10 cellular contexts compared by ENCODE assay signal in the genomic region with DNA sequence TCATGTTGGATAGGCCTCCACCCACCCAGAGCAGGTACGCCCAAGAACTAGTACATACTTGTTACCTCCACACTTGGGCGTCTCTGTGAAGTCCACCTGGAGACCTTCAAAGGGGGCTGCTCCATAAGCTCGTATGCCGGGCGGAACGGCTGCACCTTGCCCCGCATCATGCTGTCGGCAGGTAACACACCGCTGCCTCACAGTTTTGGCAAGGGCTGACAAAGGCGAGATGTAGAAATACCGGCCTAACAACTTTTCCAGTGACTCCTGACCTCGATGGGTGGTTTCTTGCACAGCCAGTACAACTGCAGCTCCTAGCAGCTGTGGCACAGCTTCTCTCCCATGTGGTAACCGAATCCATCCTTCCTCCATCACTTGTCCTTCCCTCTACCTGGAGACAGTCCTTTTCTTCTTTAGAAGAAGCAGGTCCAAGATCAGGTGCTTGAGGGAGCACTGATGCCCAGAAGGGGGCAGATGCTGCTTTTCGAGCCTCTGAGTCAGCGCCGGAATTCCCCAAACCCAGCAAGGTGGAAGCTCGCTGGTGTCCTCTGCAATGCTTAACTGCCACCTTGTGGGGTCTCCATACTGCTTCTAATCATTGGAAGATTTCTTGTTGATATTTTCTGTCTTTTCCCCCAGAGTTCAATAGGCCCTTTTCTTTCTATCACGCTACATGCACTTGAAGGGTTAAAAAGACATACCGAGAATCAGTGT. TPM values are rescaled to one million over a fixed set of nuclear protein-coding genes. Genes with fewer than 3 reads are reported as not detected.
A peak's percentile ranks its signal among the peaks of the same experiment; 100 is the strongest.
DNase-seq lines count a peak whose midpoint lies in the region; ATAC-seq, FAIRE-seq and TF ChIP-seq lines count a peak whose summit lies in the region.
"Not testable (repeated sequence)": the region's sequence is repeated elsewhere in the genome, so short reads cannot be mapped to it uniquely, and the experiment has no call there.
"Had no signal": no experiment of that assay in that cellular context is flagged by ENCODE, and none has a peak within 500 bp of the region (broad histone marks: within the 10 kb centered on the region; RNA-seq: fewer than 3 reads in every experiment).

No MANE protein-coding gene starts in this region.

- not testable (repeated sequence) for H3K9me3 Mint-ChIP-seq in MCF 10A (ENCODE audit: unreplicated experiment)

- not testable (repeated sequence) for H3K4me1 Mint-ChIP-seq in MCF 10A (ENCODE audit: insufficient read depth, unreplicated experiment)

- not testable (repeated sequence) for BruUV-seq in MCF 10A (replicated peaks; lab: Mats Ljungman, UMichigan)

- not testable (repeated sequence) for H3K4me1 ChIP-seq in RWPE2 (ENCODE audit: insufficient read depth, poor library complexity, severe bottlenecking)

- not testable (repeated sequence) for DNase-seq in D721Med (ENCODE audit: insufficient read length, low spot score); RWPE2 (ENCODE audit: low spot score)
- peak; percentile 51 for DNase-seq in HT-29 (ENCODE audit: low spot score)
- peak; percentile 41 for DNase-seq in activated CD8-positive, alpha-beta memory T cell treated with anti-CD3 and anti-CD28 coated beads, Interleukin-2, amount 50 U/mL, for 4 hours
- DNase-seq in MCF 10A (ENCODE audit: unreplicated experiment): peak; percentile 52
- DNase-seq in iPS DF 19.7 (ENCODE audit: low read depth, low spot score): peak; percentile 33
- peak; percentile 41 for DNase-seq in renal cortical epithelial cell (ENCODE audit: low read depth)
- peak; percentile 38 to 52 for DNase-seq in stimulated activated CD8-positive, alpha-beta memory T cell treated with anti-CD3 and anti-CD28 coated beads, Interleukin-7, amount 100 ng/mL, for 48 hours (ENCODE audit: extremely low read depth in 1 of 2, low read depth in 1 of 2)

- POLR2A ChIA-PET in MCF 10A (lab: Yijun Ruan, JAX): not testable (repeated sequence)

- intact Hi-C loops in MCF 10A (cut with micrococcal nuclease): not testable (repeated sequence)

- not testable (repeated sequence) for H3K27ac ChIP-seq in RWPE2 (ENCODE audit: poor library complexity, severe bottlenecking)

- H3K9me3 ChIP-seq in RWPE2 (ENCODE audit: severe bottlenecking): not testable (repeated sequence)

- ATAC-seq in RWPE2 (ENCODE audit: low read depth): not testable (repeated sequence)

- H3K27me3 ChIP-seq in RWPE2 (ENCODE audit: insufficient read depth, poor library complexity, severe bottlenecking): not testable (repeated sequence)

- not testable (repeated sequence) for H3K27ac Mint-ChIP-seq in MCF 10A (ENCODE audit: low read depth, unreplicated experiment)

- TF ChIP-seq CTCF in D721Med (IDR thresholded peaks at IDR 0.05; ENCODE audit: insufficient read depth, missing control alignments): peak; percentile 22
- peak; percentile 22 for TF ChIP-seq CTCF in RWPE2 (IDR thresholded peaks at IDR 0.05; ENCODE audit: poor library complexity, severe bottlenecking)
- peak; percentile 42 for TF ChIP-seq CTCF in MCF 10A (IDR thresholded peaks at IDR 0.05; ENCODE audit: unreplicated experiment)

- not testable (repeated sequence) for H3K4me3 ChIP-seq in RWPE2 (ENCODE audit: severe bottlenecking)

- not testable (repeated sequence) for H3K36me3 Mint-ChIP-seq in MCF 10A (ENCODE audit: insufficient read depth, unreplicated experiment)

- H3K4me3 Mint-ChIP-seq in MCF 10A (ENCODE audit: unreplicated experiment): not testable (repeated sequence)

- H3K27me3 Mint-ChIP-seq in MCF 10A (ENCODE audit: insufficient read depth, unreplicated experiment): not testable (repeated sequence)

- CTCF ChIA-PET in MCF 10A (lab: Yijun Ruan, JAX): interaction anchor here (1.0 to 1.6 kb wide), 3 partner anchors 114 to 124 kb away, joined by 3 to 6 read pairs (median 4); no protein-coding TSS in a partner anchor

- H3K36me3 ChIP-seq in RWPE2 (ENCODE audit: low read depth): not testable (repeated sequence)

- not testable (repeated sequence) for FAIRE-seq in D721Med (lab: Jason Lieb, UNC)

RNA-seq across cellular contexts. Expression of gene MEIG1, which starts 32.0 kb away (rescaled TPM):
- total RNA-seq in HT-29 (2014; rRNA removed; shearing (Covaris generic)): not detected in 2 replicates
- total RNA-seq in MCF 10A (2022) (1.7 TPM in 1 of 2 replicates, not detected in the other), renal cortical epithelial cell (0.40 TPM in 1 of 2 replicates, not detected in the other)
- total RNA-seq: activated CD8-positive, alpha-beta T cell treated with anti-CD3 and anti-CD28 coated beads, Interleukin-2, amount 10 ng/mL, durations not matched to agents 7 days and 5 days; dermis microvascular lymphatic vessel endothelial cell had no signal

RNA-seq across cellular contexts. Expression of gene DCLRE1C, which starts 37.3 kb away (rescaled TPM):
- 6.7 and 8.6 TPM in 2 replicates for total RNA-seq in HT-29 (2014; rRNA removed; shearing (Covaris generic))
- total RNA-seq in MCF 10A (2022) (10.3 and 11.5 TPM in 2 replicates), renal cortical epithelial cell (9.7 and 12.2 TPM in 2 replicates)

RNA-seq across cellular contexts. Expression of gene OLAH, which starts 52.5 kb away (rescaled TPM):
- not detected in 2 replicates for total RNA-seq in HT-29 (2014; rRNA removed; shearing (Covaris generic))
- 1.4 and 2.1 TPM in 2 replicates for total RNA-seq in MCF 10A (2022)
- 0.05 and 6.9 TPM in 2 replicates for total RNA-seq in renal cortical epithelial cell
